In the genomic region with DNA sequence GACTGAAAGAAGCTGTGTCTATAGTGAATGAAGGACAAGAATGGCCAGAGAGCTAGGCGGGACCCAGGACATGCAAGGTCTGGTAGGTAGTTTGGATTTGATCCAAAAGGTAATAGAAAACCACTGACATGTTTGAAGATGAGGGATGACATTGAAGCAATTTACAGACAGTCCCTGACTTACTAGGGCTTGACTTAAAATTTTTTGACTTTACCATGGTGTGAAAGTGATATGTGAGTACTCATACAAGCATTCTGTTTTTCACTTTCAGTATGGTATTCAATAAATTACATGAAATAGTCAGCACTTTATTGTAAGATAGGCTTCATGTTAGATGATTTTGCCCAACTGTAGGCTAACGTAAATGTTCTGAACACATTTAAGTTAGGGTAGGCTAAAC, we compare ENCODE assay signal across 15 cellular contexts.
"Had no signal": no experiment of that assay in that cellular context is flagged by ENCODE, and none has a peak within 500 bp of the region (broad histone marks: within the 10 kb centered on the region; RNA-seq: fewer than 3 reads in every experiment).

No MANE protein-coding gene starts in this region.

- H3K4me1 ChIP-seq: ascending aorta, sigmoid colon had no signal

- DNase-seq: activated CD4-positive, alpha-beta T cell treated with anti-CD3 and anti-CD28 coated beads, Interleukin-2, amount 10 ng/mL, durations not matched to agents 7 days and 5 days; activated CD8-positive, alpha-beta memory T cell treated with anti-CD3 and anti-CD28 coated beads, Interleukin-2, amount 50 U/mL, for 4 hours; activated effector memory CD4-positive, alpha-beta T cell treated with Interleukin-2 at 50 U/mL for 16 hours; activated naive CD8-positive, alpha-beta T cell treated with anti-CD3 and anti-CD28 coated beads, Interleukin-2, amount 10 ng/mL, durations not matched to agents 7 days and 5 days; dorsolateral prefrontal cortex; hippocampal formation; kidney glomerular epithelial cell; mesendoderm; sigmoid colon; stimulated activated CD4-positive, alpha-beta T cell treated with anti-CD3 and anti-CD28 coated beads, Interleukin-2, amount 100 ng/mL, for 24 hours; T-cell; thyroid gland had no signal

- H3K27me3 Mint-ChIP-seq: activated CD4-positive, alpha-beta T cell treated with anti-CD3 and anti-CD28 coated beads, Interleukin-2, amount 10 ng/mL, durations not matched to agents 7 days and 5 days; activated naive CD8-positive, alpha-beta T cell treated with anti-CD3 and anti-CD28 coated beads, Interleukin-2, amount 10 ng/mL, durations not matched to agents 7 days and 5 days; T-cell had no signal

- H3K27me3 ChIP-seq: ascending aorta, dorsolateral prefrontal cortex, sigmoid colon, thyroid gland had no signal

- ATAC-seq: T-cell had no signal

- H3K27ac ChIP-seq: ascending aorta, dorsolateral prefrontal cortex, sigmoid colon, thyroid gland, VCaP had no signal

- H3K9me3 ChIP-seq: ascending aorta, sigmoid colon, thyroid gland had no signal

- H3K4me3 ChIP-seq: ascending aorta, dorsolateral prefrontal cortex, sigmoid colon, thyroid gland had no signal

- H3K27ac Mint-ChIP-seq: activated CD4-positive, alpha-beta T cell treated with anti-CD3 and anti-CD28 coated beads, Interleukin-2, amount 10 ng/mL, durations not matched to agents 7 days and 5 days; activated naive CD8-positive, alpha-beta T cell treated with anti-CD3 and anti-CD28 coated beads, Interleukin-2, amount 10 ng/mL, durations not matched to agents 7 days and 5 days had no signal

- H3K4me3 Mint-ChIP-seq: activated CD4-positive, alpha-beta T cell treated with anti-CD3 and anti-CD28 coated beads, Interleukin-2, amount 10 ng/mL, durations not matched to agents 7 days and 5 days; activated naive CD8-positive, alpha-beta T cell treated with anti-CD3 and anti-CD28 coated beads, Interleukin-2, amount 10 ng/mL, durations not matched to agents 7 days and 5 days; neural crest cell; T-cell had no signal
